20 cellular contexts compared by ENCODE assay signal in the genomic region with DNA sequence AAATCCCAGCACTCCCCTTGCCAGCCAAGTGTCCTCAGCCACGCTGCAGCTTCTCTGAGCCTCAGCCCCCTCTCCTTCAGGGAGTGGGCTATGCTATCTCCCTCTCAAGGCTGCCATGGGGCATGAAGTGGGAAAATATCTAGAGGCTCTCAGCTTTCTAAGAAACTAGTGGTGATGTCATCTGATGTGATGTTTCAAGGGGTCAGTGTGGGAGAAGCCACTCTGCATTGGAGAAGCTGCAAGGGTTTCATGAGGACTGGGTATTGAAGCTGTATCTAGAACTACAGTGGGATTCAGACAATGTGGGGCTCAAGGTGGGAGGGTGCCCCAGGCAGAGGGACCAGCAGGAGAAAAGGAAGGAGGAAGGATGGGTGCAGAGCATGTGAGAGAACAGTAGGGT.
DNase-seq lines count a peak whose midpoint lies in the region; ATAC-seq, FAIRE-seq and TF ChIP-seq lines count a peak whose summit lies in the region.
"Had no signal": no experiment of that assay in that cellular context is flagged by ENCODE, and none has a peak within 500 bp of the region (broad histone marks: within the 10 kb centered on the region; RNA-seq: fewer than 3 reads in every experiment).

No MANE protein-coding gene starts in this region.

- DNase-seq in CD14-positive monocyte (ENCODE audit: low spot score) (no peak), DMS79 (lab: John Stamatoyannopoulos, UW) (peak; percentile 30), erythroblast (lab: John Stamatoyannopoulos, UW) (peak; percentile 20 to 21), urothelium cell line (ENCODE audit: low spot score) (no peak)
- no peak for DNase-seq in activated T-cell treated with anti-CD3 and anti-CD28 coated beads, Interleukin-2, amount 50 U/mL, for 72 hours
- DNase-seq: ACHN; BE2C; C1 segment of cervical spinal cord; CD4-positive, alpha-beta T cell; DMS153; DND-41; EL; H9; IMR-90 had no signal

- intact Hi-C loops in CD14-positive monocyte (cut with micrococcal nuclease) = no loop called here

- TF ChIP-seq CTCF in CD14-positive monocyte (IDR thresholded peaks at IDR 0.05) = peak; percentile 5

- no peak overlapping the region for H3K27ac Mint-ChIP-seq in CD14-positive monocyte
- no peak overlapping the region for H3K27ac Mint-ChIP-seq in activated T-cell treated with anti-CD3 and anti-CD28 coated beads, Interleukin-2, amount 50 U/mL, for 72 hours
- H3K27ac Mint-ChIP-seq: CD4-positive, alpha-beta T cell; H9 had no signal

- H3K4me3 Mint-ChIP-seq in CD14-positive monocyte = no peak overlapping the region
- H3K4me3 Mint-ChIP-seq in activated T-cell treated with anti-CD3 and anti-CD28 coated beads, Interleukin-2, amount 50 U/mL, for 72 hours = no peak overlapping the region
- H3K4me3 Mint-ChIP-seq: CD4-positive, alpha-beta T cell; H9 had no signal

- ATAC-seq in HG03432 (IDR thresholded peaks at IDR 0.05; ENCODE audit: unreplicated experiment) = no peak
- ATAC-seq in activated T-cell treated with anti-CD3 and anti-CD28 coated beads, Interleukin-2, amount 50 U/mL, for 72 hours (replicated peaks in 1 of 2) = no peak
- ATAC-seq: GM12878, K562 had no signal

- H3K36me3 Mint-ChIP-seq in CD14-positive monocyte = no peaks in the 10 kb centered on the region
- no peaks in the 10 kb centered on the region for H3K36me3 Mint-ChIP-seq in activated T-cell treated with anti-CD3 and anti-CD28 coated beads, Interleukin-2, amount 50 U/mL, for 72 hours (ENCODE audit: insufficient read depth in 2 of 2)

- H3K4me1 Mint-ChIP-seq in CD14-positive monocyte = no peaks in the 10 kb centered on the region
- peaks cover 7% of the 10 kb centered on the region for H3K4me1 Mint-ChIP-seq in activated T-cell treated with anti-CD3 and anti-CD28 coated beads, Interleukin-2, amount 50 U/mL, for 72 hours (ENCODE audit: low read depth)

- peaks cover 2 to 20% (median 9%) of the 10 kb centered on the region in 3 donors for H3K27me3 Mint-ChIP-seq in CD14-positive monocyte (ENCODE audit: low read depth in 3 of 3)
- H3K27me3 Mint-ChIP-seq in activated T-cell treated with anti-CD3 and anti-CD28 coated beads, Interleukin-2, amount 50 U/mL, for 72 hours (ENCODE audit: low read depth) = peaks cover 14% of the 10 kb centered on the region
- H3K27me3 Mint-ChIP-seq: CD4-positive, alpha-beta T cell had no signal

- peak; percentile 5 for FAIRE-seq in urothelium cell line (lab: Jason Lieb, UNC)
- FAIRE-seq: A204.1, GM12878, GM19239, H1, K562 had no signal

- TF ChIP-seq POLR2A in erythroblast (IDR thresholded peaks at IDR 0.05; ENCODE audit: low read length) = no peak

- peaks cover 2 to 9% (median 5%) of the 10 kb centered on the region in 7 donors for H3K9me3 Mint-ChIP-seq in CD14-positive monocyte
- no peaks in the 10 kb centered on the region for H3K9me3 Mint-ChIP-seq in activated T-cell treated with anti-CD3 and anti-CD28 coated beads, Interleukin-2, amount 50 U/mL, for 72 hours
- H3K9me3 Mint-ChIP-seq: CD4-positive, alpha-beta T cell had no signal

Comparison
In these comparisons a context has a peak if more than half of its experiments do, and no peak if none do; other contexts are left out.
1. DNase-seq: peak in DMS79 (single experiment) and erythroblast (2 of 2); none in CD14-positive monocyte (single experiment), urothelium cell line (single experiment) and activated T-cell treated with anti-CD3 and anti-CD28 coated beads, Interleukin-2, amount 50 U/mL, for 72 hours (0 of 2).